8 cellular contexts compared by ENCODE assay signal in the genomic region with DNA sequence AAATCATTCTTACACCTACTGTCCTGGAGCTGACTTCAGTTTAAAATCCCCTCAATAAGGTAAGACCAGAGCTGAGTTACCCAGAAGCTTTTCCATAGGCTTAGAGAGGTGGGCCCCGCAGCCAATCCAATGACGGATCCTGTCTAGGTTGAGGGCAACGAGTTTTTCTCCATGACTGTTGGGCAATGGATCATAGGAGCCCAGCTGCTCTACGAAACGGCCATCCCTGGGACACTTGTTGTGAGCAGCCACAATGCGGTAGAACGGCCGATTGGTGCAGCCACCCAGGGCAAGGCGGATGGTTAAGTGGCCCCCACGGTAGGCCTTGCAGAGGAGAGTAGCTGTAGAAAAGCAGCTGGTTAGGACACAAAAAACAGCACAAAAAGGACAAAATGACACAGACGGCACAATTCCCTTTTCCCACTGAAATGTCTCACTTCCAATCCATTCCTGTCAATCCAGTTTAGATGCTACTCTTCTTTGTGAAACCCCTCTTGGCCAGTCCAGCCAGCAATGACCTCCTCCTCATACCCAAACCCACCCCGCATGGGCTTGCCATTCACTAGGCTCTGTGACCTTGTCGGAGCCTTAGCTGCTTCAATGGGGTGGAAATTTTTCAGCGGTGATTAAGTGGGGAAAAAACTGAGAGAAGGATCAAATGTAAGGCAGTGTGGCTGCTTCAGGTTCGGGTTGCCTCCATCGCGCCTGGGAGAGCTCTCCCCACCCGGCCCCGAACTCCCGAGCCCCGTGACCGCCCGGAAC. TPM values are rescaled to one million over a fixed set of nuclear protein-coding genes. Genes with fewer than 3 reads are reported as not detected.
DNase-seq lines count a peak whose midpoint lies in the region; ATAC-seq, FAIRE-seq and TF ChIP-seq lines count a peak whose summit lies in the region.

No MANE protein-coding gene starts in this region.

- peaks cover 50% of the 10 kb centered on the region for H3K79me2 ChIP-seq in MM.1S (ENCODE audit: low read length)
- peaks cover 36% of the 10 kb centered on the region for H3K79me2 ChIP-seq in HepG2 (ENCODE audit: insufficient read depth, low read length)

- no peak for TF ChIP-seq CTCF in A673 (conservative IDR thresholded peaks at IDR 0.05; ENCODE audit: low read depth, low read length)
- TF ChIP-seq CTCF in MM.1S (IDR thresholded peaks at IDR 0.05; ENCODE audit: low read length) = no peak
- no peak for TF ChIP-seq CTCF in breast epithelium (IDR thresholded peaks at IDR 0.05)
- TF ChIP-seq CTCF in HepG2 (CRISPR knock-in tag; IDR thresholded peaks at IDR 0.05) = no peak
- no peak for TF ChIP-seq CTCF in thoracic aorta (IDR thresholded peaks at IDR 0.05)

- peak overlapping the region; percentile 64 for H3K4me3 ChIP-seq in A673 (ENCODE audit: low read depth, low read length, poor library complexity, severe bottlenecking)
- peak overlapping the region; percentile 87 for H3K4me3 ChIP-seq in MM.1S (ENCODE audit: low read length)
- peak overlapping the region; percentile 61 to 96 (median 78) for H3K4me3 ChIP-seq in breast epithelium
- peak overlapping the region; percentile 78 to 92 (median 84) for H3K4me3 ChIP-seq in HepG2 (replicated peaks in 1 of 3; ENCODE audit: insufficient read depth in 1 of 3, low read depth in 2 of 3, low read length in 3 of 3)
- peak overlapping the region; percentile 96 for H3K4me3 ChIP-seq in thoracic aorta

- no peaks in the 10 kb centered on the region for H4K20me1 ChIP-seq in MM.1S (ENCODE audit: insufficient read depth, low read length)
- no peaks in the 10 kb centered on the region for H4K20me1 ChIP-seq in HepG2 (ENCODE audit: insufficient read depth, low read length)

- H3F3A ChIP-seq in MM.1S (ENCODE audit: insufficient read depth, low read length) = peaks cover 29% of the 10 kb centered on the region

- peak; percentile 36 for DNase-seq in A673 (ENCODE audit: low spot score)
- peak; percentile 10 for DNase-seq in MM.1S
- no peak for DNase-seq in breast epithelium (ENCODE audit: low spot score in 2 of 2)
- peak; percentile 69 for DNase-seq in HepG2 (ENCODE audit: low spot score)
- no peak for DNase-seq in thoracic aorta (ENCODE audit: low spot score)
- DNase-seq in NCI-H1105 treated with DMSO at 0.1 percent for 48 hours (lab: John Stamatoyannopoulos, UW) = no peak
- no peak for DNase-seq in KBM-7

- ATAC-seq in GM19324 (IDR thresholded peaks at IDR 0.05; ENCODE audit: low FRiP score, unreplicated experiment) (peak; percentile 54), HepG2 (peak; percentile 54), thoracic aorta (ENCODE audit: insufficient number of reproducible peaks, low FRiP score, low read depth) (no peak)

- H3K9ac ChIP-seq in MM.1S (ENCODE audit: low read length) (peak overlapping the region; percentile 94), HepG2 (ENCODE audit: insufficient read depth, low read depth, low read length) (peak overlapping the region; percentile 99)

- H3K4me1 ChIP-seq in A673 (ENCODE audit: insufficient read depth, low read length, poor library complexity, severe bottlenecking) (peaks cover 22% of the 10 kb centered on the region), MM.1S (ENCODE audit: low read length) (peaks cover 18% of the 10 kb centered on the region), breast epithelium (no peaks in the 10 kb centered on the region), HepG2 (ENCODE audit: insufficient read depth, low read length) (peaks cover 37% of the 10 kb centered on the region), thoracic aorta (ENCODE audit: control insufficient read depth in 1 of 2, low read depth in 2 of 2) (peaks cover 14 to 27% of the 10 kb centered on the region in 2 donors)

- POLR2A ChIA-PET in A673 (lab: Charles Lee; ENCODE audit: low non-redundant PET) (no interaction called here), HepG2 (lab: Yijun Ruan, JAX) (interaction anchor here (0.7 to 2.9 kb wide), 7 partner anchors 11 to 479 kb away, joined by 3 to 21 read pairs (median 3); a partner anchor contains a TSS)

- peak overlapping the region; percentile 97 for H3K4me2 ChIP-seq in MM.1S (ENCODE audit: low read depth, low read length)
- H3K4me2 ChIP-seq in HepG2 (ENCODE audit: low read depth, low read length) = peak overlapping the region; percentile 95

- H3K36me3 ChIP-seq in A673 (ENCODE audit: insufficient read depth, low read length, poor library complexity, severe bottlenecking) (peaks cover 28% of the 10 kb centered on the region), MM.1S (replicated peaks; ENCODE audit: insufficient read depth, low read length) (no peaks in the 10 kb centered on the region), breast epithelium (no peaks in the 10 kb centered on the region), HepG2 (replicated peaks in 1 of 2; ENCODE audit: control insufficient read depth in 1 of 2, insufficient read depth in 2 of 2, low read length in 2 of 2) (peaks cover 0 to 8% of the 10 kb centered on the region in 2 experiments; a peak in 2 of 5 replicates), thoracic aorta (no peaks in the 10 kb centered on the region)

- TF ChIP-seq POLR2A in breast epithelium (IDR thresholded peaks at IDR 0.05) = no peak
- peak; percentile 51 to 89; a peak in 3 of 4 replicates for TF ChIP-seq POLR2A in HepG2 (IDR thresholded peaks at IDR 0.05; ENCODE audit: insufficient read depth in 1 of 2, low read depth in 2 of 2, low read length in 2 of 2)

- no peak for TF ChIP-seq RAD21 in HepG2 (CRISPR knock-in tag; IDR thresholded peaks at IDR 0.05)

- BruUV-seq in A673 (replicated peaks; lab: Mats Ljungman, UMichigan) (TSS peak; percentile 59), HepG2 (replicated peaks; lab: Mats Ljungman, UMichigan) (TSS peak; percentile 77)

- intact Hi-C loops in A673 (cut with micrococcal nuclease; ENCODE audit: unreplicated experiment) (no loop called here), breast epithelium (cut with DNase I; ENCODE audit: low total_unique reads) (no loop called here), HepG2 (cut with micrococcal nuclease; ENCODE audit: unreplicated experiment) (no loop called here)

- no peaks in the 10 kb centered on the region for H3K9me3 ChIP-seq in A673 (ENCODE audit: low read depth, low read length, poor library complexity, severe bottlenecking)
- no peaks in the 10 kb centered on the region for H3K9me3 ChIP-seq in MM.1S (replicated peaks; ENCODE audit: insufficient read depth, low read length)
- H3K9me3 ChIP-seq in breast epithelium = no peaks in the 10 kb centered on the region
- H3K9me3 ChIP-seq in HepG2 (ENCODE audit: low read length) = no peaks in the 10 kb centered on the region
- H3K9me3 ChIP-seq in thoracic aorta = no peaks in the 10 kb centered on the region

- in situ Hi-C loops in HepG2 (cut with HindIII; ENCODE audit: extremely low pct_ligation_motif_present, low pct_unique_long_range_greater_than_20kb) (loop anchor here (10.0 to 25.0 kb wide), 2 partner anchors 243 to 385 kb away; a partner anchor contains a TSS), KBM-7 (cut with MboI; ENCODE audit: low pct_unique_long_range_greater_than_20kb, low sequenced_read_pairs) (no loop called here)

- CTCF ChIA-PET in A673 (lab: Charles Lee) = no interaction called here
- CTCF ChIA-PET in HepG2 (lab: Yijun Ruan, JAX; ENCODE audit: low intra/inter-chr PET ratio, low total read pairs) = no interaction called here

- 0% methylated on average over 13 of the region's 23 CpGs for WGBS in HepG2 (ENCODE audit: low lambda C conversion rate)

- TF ChIP-seq EP300 in HepG2 (IDR thresholded peaks at IDR 0.05; ENCODE audit: low read depth in 2 of 2, low read length in 2 of 2) (no peak), HepG2 (CRISPR knock-in tag; IDR thresholded peaks at IDR 0.05; ENCODE audit: borderline replicate concordance) (no peak)

- no peaks in the 10 kb centered on the region for H3K9me2 ChIP-seq in MM.1S (replicated peaks; ENCODE audit: insufficient read depth, low read length)

- H2AFZ ChIP-seq in MM.1S (ENCODE audit: low read length) (peak overlapping the region; percentile 66), HepG2 (ENCODE audit: low read length) (no peak overlapping the region)

- peak overlapping the region; percentile 88 for H3K27ac ChIP-seq in A673 (ENCODE audit: low read depth, low read length, poor library complexity, severe bottlenecking)
- H3K27ac ChIP-seq in MM.1S (ENCODE audit: low read length) = peak overlapping the region; percentile 73; the same call in 1 of the 2 replicates
- peak overlapping the region; percentile 93 for H3K27ac ChIP-seq in breast epithelium
- peak overlapping the region; percentile 88 for H3K27ac ChIP-seq in HepG2 (ENCODE audit: extremely low read length, insufficient read depth, low read length)
- H3K27ac ChIP-seq in thoracic aorta = peak overlapping the region; percentile 91

- peak; percentile 30 for FAIRE-seq in HepG2 (lab: Jason Lieb, UNC)

- H3K27me3 ChIP-seq in A673 (replicated peaks; ENCODE audit: insufficient read depth, low read depth, low read length, poor library complexity) (no peaks in the 10 kb centered on the region), MM.1S (replicated peaks; ENCODE audit: insufficient read depth, low read length) (no peaks in the 10 kb centered on the region), breast epithelium (no peaks in the 10 kb centered on the region), HepG2 (ENCODE audit: control insufficient read depth in 1 of 2, insufficient read depth in 2 of 2, low read length in 2 of 2) (no peaks in the 10 kb centered on the region; a peak in 1 of 5 replicates), thoracic aorta (replicated peaks; ENCODE audit: insufficient read depth) (no peaks in the 10 kb centered on the region)

RNA-seq across cellular contexts. Expression of a gene that starts 0.6 kb away (rescaled TPM):
- total RNA-seq in A673 (2021) (150 and 164 TPM in 2 replicates), breast epithelium (10 to 100 TPM; 33.3 to 40.6 (median 40.4) TPM), HepG2 (2016; rRNA removed; fragmentation: Illumina TruSeq; extraction: Trizol) (135 and 189 TPM in 2 replicates), thoracic aorta (10 to 100 TPM; 29.3 to 41.2 TPM)
- total RNA-seq in HepG2 (2016; cell fraction: cytosol; rRNA removed; fragmentation: Illumina TruSeq; extraction: Trizol; ENCODE audit: low read depth) = 45.7 and 60.1 TPM in 2 replicates
- 136 and 203 TPM in 2 replicates for total RNA-seq in HepG2 (2016; cell fraction: insoluble cytoplasmic fraction; rRNA removed; fragmentation: Illumina TruSeq; extraction: Trizol)
- total RNA-seq in HepG2 (2016; cell fraction: membrane; rRNA removed; fragmentation: Illumina TruSeq; extraction: Trizol) = 93.5 and 107 TPM in 2 replicates
- total RNA-seq in HepG2 (2016; cell fraction: nucleus; rRNA removed; fragmentation: Illumina TruSeq; extraction: Trizol) = 46.1 and 51.7 TPM in 2 replicates
- polyA plus RNA-seq in HepG2 (2011; rRNA removed) = 70.1 and 70.8 TPM in 2 replicates
- polyA plus RNA-seq in HepG2 (2011; cell fraction: cytosol; rRNA removed) = 71.9 and 101 TPM in 2 replicates
- 47.7 and 52.2 TPM in 2 replicates for polyA plus RNA-seq in HepG2 (2011; cell fraction: nucleus; rRNA removed)
- polyA plus RNA-seq in HepG2 (2012) = 46.9 and 60.5 TPM in 2 replicates
- 72.0 and 95.9 TPM in 2 replicates for polyA plus RNA-seq in HepG2 (2016; cell fraction: cytosol; fragmentation: Illumina TruSeq; extraction: Trizol; ENCODE audit: low read depth)
- polyA plus RNA-seq in HepG2 (2016; cell fraction: insoluble cytoplasmic fraction; fragmentation: Illumina TruSeq; extraction: Trizol; ENCODE audit: low read depth) = 178 and 185 TPM in 2 replicates
- 98.6 and 105 TPM in 2 replicates for polyA plus RNA-seq in HepG2 (2016; cell fraction: membrane; fragmentation: Illumina TruSeq; extraction: Trizol; ENCODE audit: low read depth)
- 94.8 and 101 TPM in 2 replicates for polyA plus RNA-seq in HepG2 (2016; cell fraction: nucleus; fragmentation: Illumina TruSeq; extraction: Trizol; ENCODE audit: insufficient read depth, low read depth)
- polyA minus RNA-seq in HepG2 (2011; rRNA and poly(A)+ RNA removed; ENCODE audit: low replicate concordance) = 139 and 229 TPM in 2 replicates
- polyA minus RNA-seq in HepG2 (2011; cell fraction: cytosol; rRNA and poly(A)+ RNA removed) = 44.1 TPM in 2 replicates
- 27.9 and 35.8 TPM in 2 replicates for polyA minus RNA-seq in HepG2 (2011; cell fraction: nucleus; rRNA and poly(A)+ RNA removed)

RNA-seq across cellular contexts. Expression of a gene that starts 4.8 kb away (rescaled TPM):
- total RNA-seq in A673 (2021) (69.1 and 72.9 TPM in 2 replicates), breast epithelium (10 to 100 TPM; 17.3 to 24.3 (median 19.0) TPM), HepG2 (2016; rRNA removed; fragmentation: Illumina TruSeq; extraction: Trizol) (60.3 and 76.9 TPM in 2 replicates), thoracic aorta (10 to 100 TPM; 13.9 to 17.8 TPM)
- total RNA-seq in HepG2 (2016; cell fraction: cytosol; rRNA removed; fragmentation: Illumina TruSeq; extraction: Trizol; ENCODE audit: low read depth) = 13.2 TPM in 2 replicates
- 60.9 and 80.0 TPM in 2 replicates for total RNA-seq in HepG2 (2016; cell fraction: insoluble cytoplasmic fraction; rRNA removed; fragmentation: Illumina TruSeq; extraction: Trizol)
- total RNA-seq in HepG2 (2016; cell fraction: membrane; rRNA removed; fragmentation: Illumina TruSeq; extraction: Trizol) = 32.4 and 33.9 TPM in 2 replicates
- 36.9 and 43.2 TPM in 2 replicates for total RNA-seq in HepG2 (2016; cell fraction: nucleus; rRNA removed; fragmentation: Illumina TruSeq; extraction: Trizol)
- 13.4 and 15.9 TPM in 2 replicates for polyA plus RNA-seq in HepG2 (2011; rRNA removed)
- 11.3 and 11.9 TPM in 2 replicates for polyA plus RNA-seq in HepG2 (2011; cell fraction: cytosol; rRNA removed)
- polyA plus RNA-seq in HepG2 (2011; cell fraction: nucleus; rRNA removed) = 35.4 and 37.6 TPM in 2 replicates
- 13.4 and 16.3 TPM in 2 replicates for polyA plus RNA-seq in HepG2 (2012)
- polyA plus RNA-seq in HepG2 (2016; cell fraction: cytosol; fragmentation: Illumina TruSeq; extraction: Trizol; ENCODE audit: low read depth) = 9.4 and 10.9 TPM in 2 replicates
- 60.5 and 63.2 TPM in 2 replicates for polyA plus RNA-seq in HepG2 (2016; cell fraction: insoluble cytoplasmic fraction; fragmentation: Illumina TruSeq; extraction: Trizol; ENCODE audit: low read depth)
- polyA plus RNA-seq in HepG2 (2016; cell fraction: membrane; fragmentation: Illumina TruSeq; extraction: Trizol; ENCODE audit: low read depth) = 19.3 and 19.6 TPM in 2 replicates
- 59.2 and 60.2 TPM in 2 replicates for polyA plus RNA-seq in HepG2 (2016; cell fraction: nucleus; fragmentation: Illumina TruSeq; extraction: Trizol; ENCODE audit: insufficient read depth, low read depth)
- polyA minus RNA-seq in HepG2 (2011; rRNA and poly(A)+ RNA removed; ENCODE audit: low replicate concordance) = 17.9 and 39.2 TPM in 2 replicates
- 6.5 and 8.3 TPM in 2 replicates for polyA minus RNA-seq in HepG2 (2011; cell fraction: cytosol; rRNA and poly(A)+ RNA removed)
- 35.7 and 36.1 TPM in 2 replicates for polyA minus RNA-seq in HepG2 (2011; cell fraction: nucleus; rRNA and poly(A)+ RNA removed)

Comparison
In these comparisons a context has a peak if more than half of its experiments do, and no peak if none do; other contexts are left out.
1. DNase-seq: peak in A673 (single experiment), MM.1S (single experiment) and HepG2 (single experiment); none in breast epithelium (0 of 2), thoracic aorta (single experiment), NCI-H1105 treated with DMSO at 0.1 percent for 48 hours (single experiment) and KBM-7 (single experiment).
2. Peak in every context shown above with its lines, with median percentiles within 50 percentile points of each other: H3K27ac ChIP-seq and H3K4me3 ChIP-seq.